9 cellular contexts compared by ENCODE assay signal in the genomic region with DNA sequence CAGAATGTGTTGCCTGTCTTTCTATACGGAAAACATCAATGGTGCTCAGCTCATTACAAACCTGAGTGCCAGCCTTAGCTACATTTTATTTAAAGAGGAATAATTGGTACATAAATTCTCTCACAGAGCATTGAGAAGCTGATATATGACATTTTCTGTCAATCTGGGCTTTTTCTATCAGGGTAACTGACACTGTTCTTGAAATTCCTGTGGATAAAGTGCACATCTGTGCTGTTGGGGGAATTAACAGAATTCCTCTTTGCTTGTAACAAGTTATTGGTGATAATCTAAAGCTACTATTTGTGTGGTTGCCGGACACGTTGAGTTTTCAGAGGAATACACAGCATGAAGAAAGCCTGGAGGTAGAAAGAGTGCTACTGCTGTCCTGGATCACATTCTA.
A peak's percentile ranks its signal among the peaks of the same experiment; 100 is the strongest.
ATAC-seq and TF ChIP-seq lines count a peak whose summit lies in the region.
"Had no signal": no experiment of that assay in that cellular context is flagged by ENCODE, and none has a peak within 500 bp of the region (broad histone marks: within the 10 kb centered on the region; RNA-seq: fewer than 3 reads in every experiment).

No MANE protein-coding gene starts in this region.

- H3F3A ChIP-seq in neural cell (ENCODE audit: insufficient read depth, low read length, poor library complexity, severe bottlenecking): no peaks in the 10 kb centered on the region

- no peaks in the 10 kb centered on the region for H4K20me1 ChIP-seq in neural cell (ENCODE audit: insufficient read depth)
- H4K20me1 ChIP-seq: BLaER1; BLaER1 treated with 17β-estradiol and CSF1 and Interleukin-3, amounts not matched to agents 10 nM and 100 nM had no signal

- peak; percentile 89 for TF ChIP-seq EP300 in neural cell (conservative IDR thresholded peaks at IDR 0.05; ENCODE audit: poor library complexity, severe bottlenecking)

- peak overlapping the region; percentile 76 for H3K27ac ChIP-seq in neural cell (ENCODE audit: low read length)
- H3K27ac ChIP-seq: 22Rv1; A549; BLaER1; BLaER1 treated with 17β-estradiol and CSF1 and Interleukin-3, amounts not matched to agents 10 nM and 100 nM; C4-2B had no signal

- peak overlapping the region; percentile 36 for H3K4me3 ChIP-seq in neural cell (ENCODE audit: low read length)
- H3K4me3 ChIP-seq: A549; BLaER1; BLaER1 treated with 17β-estradiol and CSF1 and Interleukin-3, amounts not matched to agents 10 nM and 100 nM had no signal

- no peaks in the 10 kb centered on the region for H3K27me3 ChIP-seq in neural cell (ENCODE audit: insufficient read depth, low read depth, low read length)
- H3K27me3 ChIP-seq: BE2C; BLaER1; BLaER1 treated with 17β-estradiol and CSF1 and Interleukin-3, amounts not matched to agents 10 nM and 100 nM had no signal

- no peak for TF ChIP-seq RAD21 in neural cell (conservative IDR thresholded peaks at IDR 0.05)

- peak overlapping the region; percentile 11 for H3K4me2 ChIP-seq in neural cell (ENCODE audit: low read length)
- H3K4me2 ChIP-seq: A549; BLaER1; BLaER1 treated with 17β-estradiol and CSF1 and Interleukin-3, amounts not matched to agents 10 nM and 100 nM had no signal

- no peaks in the 10 kb centered on the region for H3K9me3 ChIP-seq in neural cell (ENCODE audit: low read length)
- H3K9me3 ChIP-seq: A549; BE2C; BLaER1; BLaER1 treated with 17β-estradiol and CSF1 and Interleukin-3, amounts not matched to agents 10 nM and 100 nM had no signal

- H2AFZ ChIP-seq in neural cell (ENCODE audit: low read depth, low read length): no peak overlapping the region

- H3K36me3 ChIP-seq in neural cell (ENCODE audit: insufficient read depth, low read length): no peaks in the 10 kb centered on the region
- H3K36me3 ChIP-seq: BE2C; BLaER1; BLaER1 treated with 17β-estradiol and CSF1 and Interleukin-3, amounts not matched to agents 10 nM and 100 nM had no signal

- no peaks in the 10 kb centered on the region for H3K79me2 ChIP-seq in neural cell (replicated peaks; ENCODE audit: insufficient read depth, low read length)

- H3K9me2 ChIP-seq in neural cell (ENCODE audit: insufficient read depth, low read length): no peaks in the 10 kb centered on the region

- no peak overlapping the region for H3K9ac ChIP-seq in neural cell (ENCODE audit: low read length)
- H3K9ac ChIP-seq: BLaER1; BLaER1 treated with 17β-estradiol and CSF1 and Interleukin-3, amounts not matched to agents 10 nM and 100 nM had no signal

- TF ChIP-seq CTCF in neural cell (IDR thresholded peaks at IDR 0.05; ENCODE audit: poor library complexity, severe bottlenecking): no peak

- no peak for ATAC-seq in GM18868 (IDR thresholded peaks at IDR 0.05; ENCODE audit: unreplicated experiment)
- ATAC-seq: A549; CD8-positive, alpha-beta T cell had no signal

TF ChIP-seq in neural cell, 6 proteins besides CTCF, POLR2A, EP300 and RAD21:
- TF ChIP-seq SMC3 (conservative IDR thresholded peaks at IDR 0.05; ENCODE audit: poor library complexity): no peak
- peak; percentile 22 for TF ChIP-seq POLR2AphosphoS5 (IDR thresholded peaks at IDR 0.05)
- TF ChIP-seq REST (IDR thresholded peaks at IDR 0.05; ENCODE audit: borderline replicate concordance): peak; percentile 93
- TF ChIP-seq TAF1 (IDR thresholded peaks at IDR 0.05; ENCODE audit: low read depth): no peak
